Comparison of ENCODE assay signal across 11 cellular contexts in genomic region chr4:163161536-163162205, GRCh38. TPM values are rescaled to one million over a fixed set of nuclear protein-coding genes. Genes with fewer than 3 reads are reported as not detected.
A peak's percentile ranks its signal among the peaks of the same experiment; 100 is the strongest.
DNase-seq lines count a peak whose midpoint lies in the region; ATAC-seq, FAIRE-seq and TF ChIP-seq lines count a peak whose summit lies in the region.
"Had no signal": no experiment of that assay in that cellular context is flagged by ENCODE, and none has a peak within 500 bp of the region (broad histone marks: within the 10 kb centered on the region; RNA-seq: fewer than 3 reads in every experiment).

No MANE protein-coding gene starts in this region.

- peaks cover 36% of the 10 kb centered on the region for H3K4me1 Mint-ChIP-seq in astrocyte (ENCODE audit: low read depth, unreplicated experiment)

- POLR2A ChIA-PET in AG04449 (lab: Yijun Ruan, JAX), result no interaction called here

- TF ChIP-seq CTCF in AG04449 (IDR thresholded peaks at IDR 0.05; ENCODE audit: insufficient read depth, low read length, missing control alignments) (no peak), astrocyte (IDR thresholded peaks at IDR 0.05; ENCODE audit: insufficient read depth, low read depth, low read length) (no peak), heart left ventricle (IDR thresholded peaks at IDR 0.05) (no peak)

- H3K9me3 ChIP-seq in astrocyte (ENCODE audit: insufficient read depth, low read depth, low read length) (no peaks in the 10 kb centered on the region), heart left ventricle (no peaks in the 10 kb centered on the region)
- H3K9me3 ChIP-seq: thoracic aorta had no signal

- H3K27me3 ChIP-seq in astrocyte (ENCODE audit: insufficient read depth, low read length) (no peaks in the 10 kb centered on the region), heart left ventricle (no peaks in the 10 kb centered on the region)

- ATAC-seq in left ventricle myocardium superior (no peak), GM18502 (IDR thresholded peaks at IDR 0.05; ENCODE audit: poor library complexity, unreplicated experiment) (no peak), heart left ventricle (no peak), GM18858 (IDR thresholded peaks at IDR 0.05; ENCODE audit: unreplicated experiment) (no peak)

- H3K36me3 ChIP-seq in astrocyte (ENCODE audit: insufficient read depth, low read length), result peaks cover 8% of the 10 kb centered on the region
- peaks cover 0 to 55% (median 25%) of the 10 kb centered on the region in 9 donors for H3K36me3 ChIP-seq in heart left ventricle
- H3K36me3 ChIP-seq: thoracic aorta had no signal

- no peaks in the 10 kb centered on the region for H3K9me3 Mint-ChIP-seq in astrocyte (ENCODE audit: unreplicated experiment)

- H3K36me3 Mint-ChIP-seq in astrocyte (ENCODE audit: low read depth, unreplicated experiment), result no peaks in the 10 kb centered on the region

- DNase-seq in AG04449 (ENCODE audit: low read depth, low spot score) (peak; percentile 64), H54 (ENCODE audit: insufficient read length, low spot score) (peak; percentile 9), astrocyte (ENCODE audit: low read depth) (peak; percentile 96), middle frontal gyrus (ENCODE audit: extremely low spot score, low spot score) (peak; percentile 12), left ventricle myocardium superior (no peak), heart left ventricle (no peak)

- H4K20me1 ChIP-seq in astrocyte (ENCODE audit: insufficient read depth, low read length), result no peaks in the 10 kb centered on the region

- FAIRE-seq in H54 (lab: Jason Lieb, UNC) (peak; percentile 68), astrocyte (lab: Jason Lieb, UNC) (peak; percentile 91)
- FAIRE-seq: H1 had no signal

- CTCF ChIA-PET in AG04449 (lab: Yijun Ruan, JAX), result interaction anchor here (0.6 to 0.9 kb wide), 2 partner anchors 27 to 53 kb away, joined by 3 read pairs; no protein-coding TSS in a partner anchor

- WGBS in heart left ventricle, 4 donors, result 71 to 79% (median 75%) methylated on average over 7 of the region's 7 CpGs

- H3K4me3 Mint-ChIP-seq in astrocyte (ENCODE audit: unreplicated experiment), result peak overlapping the region; percentile 23

- H3K4me3 ChIP-seq in AG04449 (ENCODE audit: low read depth, low read length), result peak overlapping the region; percentile 9
- H3K4me3 ChIP-seq in astrocyte (ENCODE audit: insufficient read depth, low read depth, low read length), result peak overlapping the region; percentile 45
- H3K4me3 ChIP-seq in heart left ventricle, result no peak overlapping the region
- H3K4me3 ChIP-seq: SK-N-MC, thoracic aorta had no signal

- no peaks in the 10 kb centered on the region for H3K27me3 Mint-ChIP-seq in astrocyte (ENCODE audit: low read depth, unreplicated experiment)

- peak overlapping the region; percentile 80 for H3K4me2 ChIP-seq in astrocyte (ENCODE audit: low read length)

- H3K27ac Mint-ChIP-seq in astrocyte (ENCODE audit: unreplicated experiment), result peak overlapping the region; percentile 95

- TF ChIP-seq POLR2A in H54 (IDR thresholded peaks at IDR 0.05; ENCODE audit: low read depth, low read length) (no peak), heart left ventricle (IDR thresholded peaks at IDR 0.05) (no peak)

- intact Hi-C loops in left ventricle myocardium superior (cut with micrococcal nuclease), result no loop called here
- intact Hi-C loops in heart left ventricle (cut with DNase I), result no loop called here

- peaks cover 89% of the 10 kb centered on the region for H3K79me2 ChIP-seq in astrocyte (ENCODE audit: insufficient read depth, low read length)

- H3K4me1 ChIP-seq in astrocyte (ENCODE audit: insufficient read depth, low read length), result peaks cover 31% of the 10 kb centered on the region
- H3K4me1 ChIP-seq in heart left ventricle, result peaks cover 0 to 33% (median 16%) of the 10 kb centered on the region in 12 donors

- peak overlapping the region; percentile 29 for H2AFZ ChIP-seq in astrocyte (ENCODE audit: low read depth, low read length)

- H3K9ac ChIP-seq in astrocyte (ENCODE audit: low read length), result peak overlapping the region; percentile 73

- H3K27ac ChIP-seq in astrocyte (ENCODE audit: low read depth, low read length), result peak overlapping the region; percentile 88
- H3K27ac ChIP-seq in heart left ventricle, result no peak overlapping the region
- H3K27ac ChIP-seq: SK-N-MC, thoracic aorta had no signal

RNA-seq across cellular contexts. Expression of gene NAF1, which starts 5.0 kb away (rescaled TPM):
- total RNA-seq in astrocyte (15.4 and 16.3 TPM in 2 replicates), left ventricle myocardium superior (12.5 TPM), heart left ventricle (10 to 100 TPM in 8 of 9 donors, 1 to 10 TPM in 1; 9.9 to 14.0 (median 12.8) TPM)
- 1 to 10 TPM; 1.6 to 7.4 TPM for polyA plus RNA-seq in heart left ventricle

Comparison
In these comparisons a context has a peak if more than half of its experiments do, and no peak if none do; other contexts are left out.
1. DNase-seq: peak in AG04449 (single experiment), H54 (single experiment), astrocyte (single experiment) and middle frontal gyrus (single experiment); none in left ventricle myocardium superior (single experiment) and heart left ventricle (0 of 5).
2. H3K4me3 ChIP-seq: peak in AG04449 (single experiment) and astrocyte (single experiment); none in heart left ventricle (0 of 12).